In genomic region chr10:133231244-133231945, GRCh38 we compare ENCODE assay signal across 1 cellular context.
A peak's percentile ranks its signal among the peaks of the same experiment; 100 is the strongest.
TF ChIP-seq lines count a peak whose summit lies in the region.

No MANE protein-coding gene starts in this region.

TF ChIP-seq in WTC11, 78 proteins besides CTCF, POLR2A, EP300 and RAD21 (continued from another document):
- TF ChIP-seq SMAD3 (CRISPR knock-in tag; IDR thresholded peaks at IDR 0.05; ENCODE audit: borderline replicate concordance) (0 out of 2 replicates have a peak, but pooled peaks have one; percentile 54), GABPB1 (CRISPR knock-in tag; IDR thresholded peaks at IDR 0.05) (no peak), ELF4 (CRISPR knock-in tag; IDR thresholded peaks at IDR 0.05; ENCODE audit: low read depth) (no peak), ETV6 (CRISPR knock-in tag; IDR thresholded peaks at IDR 0.05) (0 out of 2 replicates have a peak, but pooled peaks have one; percentile 22), FOXP1 (CRISPR knock-in tag; IDR thresholded peaks at IDR 0.05; ENCODE audit: borderline replicate concordance) (0 out of 2 replicates have a peak, but pooled peaks have one; percentile 30), SP1 (CRISPR knock-in tag; conservative IDR thresholded peaks at IDR 0.05) (no peak), MYBL2 (CRISPR knock-in tag; IDR thresholded peaks at IDR 0.05) (0 out of 2 replicates have a peak, but pooled peaks have one; percentile 12), ZNF219 (CRISPR knock-in tag; IDR thresholded peaks at IDR 0.05; ENCODE audit: borderline replicate concordance) (peak; percentile 78; the same call in 1 of the 2 replicates), USF1 (CRISPR knock-in tag; IDR thresholded peaks at IDR 0.05) (peak; percentile 66), MXD4 (CRISPR knock-in tag; IDR thresholded peaks at IDR 0.05; ENCODE audit: borderline replicate concordance) (no peak), RELA (CRISPR knock-in tag; IDR thresholded peaks at IDR 0.05; ENCODE audit: borderline replicate concordance) (peak; percentile 72; the same call in 1 of the 2 replicates), FOXK1 (CRISPR knock-in tag; IDR thresholded peaks at IDR 0.05) (peak; percentile 53; the same call in 1 of the 2 replicates)
- TF ChIP-seq, protein P1, sequence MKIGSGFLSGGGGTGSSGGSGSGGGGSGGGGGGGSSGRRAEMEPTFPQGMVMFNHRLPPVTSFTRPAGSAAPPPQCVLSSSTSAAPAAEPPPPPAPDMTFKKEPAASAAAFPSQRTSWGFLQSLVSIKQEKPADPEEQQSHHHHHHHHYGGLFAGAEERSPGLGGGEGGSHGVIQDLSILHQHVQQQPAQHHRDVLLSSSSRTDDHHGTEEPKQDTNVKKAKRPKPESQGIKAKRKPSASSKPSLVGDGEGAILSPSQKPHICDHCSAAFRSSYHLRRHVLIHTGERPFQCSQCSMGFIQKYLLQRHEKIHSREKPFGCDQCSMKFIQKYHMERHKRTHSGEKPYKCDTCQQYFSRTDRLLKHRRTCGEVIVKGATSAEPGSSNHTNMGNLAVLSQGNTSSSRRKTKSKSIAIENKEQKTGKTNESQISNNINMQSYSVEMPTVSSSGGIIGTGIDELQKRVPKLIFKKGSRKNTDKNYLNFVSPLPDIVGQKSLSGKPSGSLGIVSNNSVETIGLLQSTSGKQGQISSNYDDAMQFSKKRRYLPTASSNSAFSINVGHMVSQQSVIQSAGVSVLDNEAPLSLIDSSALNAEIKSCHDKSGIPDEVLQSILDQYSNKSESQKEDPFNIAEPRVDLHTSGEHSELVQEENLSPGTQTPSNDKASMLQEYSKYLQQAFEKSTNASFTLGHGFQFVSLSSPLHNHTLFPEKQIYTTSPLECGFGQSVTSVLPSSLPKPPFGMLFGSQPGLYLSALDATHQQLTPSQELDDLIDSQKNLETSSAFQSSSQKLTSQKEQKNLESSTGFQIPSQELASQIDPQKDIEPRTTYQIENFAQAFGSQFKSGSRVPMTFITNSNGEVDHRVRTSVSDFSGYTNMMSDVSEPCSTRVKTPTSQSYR (CRISPR knock-in tag; IDR thresholded peaks at IDR 0.05) = peak; percentile 21; the same call in 1 of the 2 replicates
- TF ChIP-seq, protein P2, sequence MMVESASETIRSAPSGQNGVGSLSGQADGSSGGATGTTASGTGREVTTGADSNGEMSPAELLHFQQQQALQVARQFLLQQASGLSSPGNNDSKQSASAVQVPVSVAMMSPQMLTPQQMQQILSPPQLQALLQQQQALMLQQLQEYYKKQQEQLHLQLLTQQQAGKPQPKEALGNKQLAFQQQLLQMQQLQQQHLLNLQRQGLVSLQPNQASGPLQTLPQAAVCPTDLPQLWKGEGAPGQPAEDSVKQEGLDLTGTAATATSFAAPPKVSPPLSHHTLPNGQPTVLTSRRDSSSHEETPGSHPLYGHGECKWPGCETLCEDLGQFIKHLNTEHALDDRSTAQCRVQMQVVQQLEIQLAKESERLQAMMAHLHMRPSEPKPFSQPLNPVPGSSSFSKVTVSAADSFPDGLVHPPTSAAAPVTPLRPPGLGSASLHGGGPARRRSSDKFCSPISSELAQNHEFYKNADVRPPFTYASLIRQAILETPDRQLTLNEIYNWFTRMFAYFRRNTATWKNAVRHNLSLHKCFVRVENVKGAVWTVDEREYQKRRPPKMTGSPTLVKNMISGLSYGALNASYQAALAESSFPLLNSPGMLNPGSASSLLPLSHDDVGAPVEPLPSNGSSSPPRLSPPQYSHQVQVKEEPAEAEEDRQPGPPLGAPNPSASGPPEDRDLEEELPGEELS (CRISPR knock-in tag; IDR thresholded peaks at IDR 0.05) = peak; percentile 82; the same call in 1 of the 2 replicates
- TF ChIP-seq, protein P3, sequence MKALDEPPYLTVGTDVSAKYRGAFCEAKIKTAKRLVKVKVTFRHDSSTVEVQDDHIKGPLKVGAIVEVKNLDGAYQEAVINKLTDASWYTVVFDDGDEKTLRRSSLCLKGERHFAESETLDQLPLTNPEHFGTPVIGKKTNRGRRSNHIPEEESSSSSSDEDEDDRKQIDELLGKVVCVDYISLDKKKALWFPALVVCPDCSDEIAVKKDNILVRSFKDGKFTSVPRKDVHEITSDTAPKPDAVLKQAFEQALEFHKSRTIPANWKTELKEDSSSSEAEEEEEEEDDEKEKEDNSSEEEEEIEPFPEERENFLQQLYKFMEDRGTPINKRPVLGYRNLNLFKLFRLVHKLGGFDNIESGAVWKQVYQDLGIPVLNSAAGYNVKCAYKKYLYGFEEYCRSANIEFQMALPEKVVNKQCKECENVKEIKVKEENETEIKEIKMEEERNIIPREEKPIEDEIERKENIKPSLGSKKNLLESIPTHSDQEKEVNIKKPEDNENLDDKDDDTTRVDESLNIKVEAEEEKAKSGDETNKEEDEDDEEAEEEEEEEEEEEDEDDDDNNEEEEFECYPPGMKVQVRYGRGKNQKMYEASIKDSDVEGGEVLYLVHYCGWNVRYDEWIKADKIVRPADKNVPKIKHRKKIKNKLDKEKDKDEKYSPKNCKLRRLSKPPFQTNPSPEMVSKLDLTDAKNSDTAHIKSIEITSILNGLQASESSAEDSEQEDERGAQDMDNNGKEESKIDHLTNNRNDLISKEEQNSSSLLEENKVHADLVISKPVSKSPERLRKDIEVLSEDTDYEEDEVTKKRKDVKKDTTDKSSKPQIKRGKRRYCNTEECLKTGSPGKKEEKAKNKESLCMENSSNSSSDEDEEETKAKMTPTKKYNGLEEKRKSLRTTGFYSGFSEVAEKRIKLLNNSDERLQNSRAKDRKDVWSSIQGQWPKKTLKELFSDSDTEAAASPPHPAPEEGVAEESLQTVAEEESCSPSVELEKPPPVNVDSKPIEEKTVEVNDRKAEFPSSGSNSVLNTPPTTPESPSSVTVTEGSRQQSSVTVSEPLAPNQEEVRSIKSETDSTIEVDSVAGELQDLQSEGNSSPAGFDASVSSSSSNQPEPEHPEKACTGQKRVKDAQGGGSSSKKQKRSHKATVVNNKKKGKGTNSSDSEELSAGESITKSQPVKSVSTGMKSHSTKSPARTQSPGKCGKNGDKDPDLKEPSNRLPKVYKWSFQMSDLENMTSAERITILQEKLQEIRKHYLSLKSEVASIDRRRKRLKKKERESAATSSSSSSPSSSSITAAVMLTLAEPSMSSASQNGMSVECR (CRISPR knock-in tag; IDR thresholded peaks at IDR 0.05; ENCODE audit: borderline replicate concordance) = peak; percentile 62; the same call in 1 of the 2 replicates
- TF ChIP-seq, protein P4, sequence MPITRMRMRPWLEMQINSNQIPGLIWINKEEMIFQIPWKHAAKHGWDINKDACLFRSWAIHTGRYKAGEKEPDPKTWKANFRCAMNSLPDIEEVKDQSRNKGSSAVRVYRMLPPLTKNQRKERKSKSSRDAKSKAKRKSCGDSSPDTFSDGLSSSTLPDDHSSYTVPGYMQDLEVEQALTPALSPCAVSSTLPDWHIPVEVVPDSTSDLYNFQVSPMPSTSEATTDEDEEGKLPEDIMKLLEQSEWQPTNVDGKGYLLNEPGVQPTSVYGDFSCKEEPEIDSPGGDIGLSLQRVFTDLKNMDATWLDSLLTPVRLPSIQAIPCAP (CRISPR knock-in tag; IDR thresholded peaks at IDR 0.05) = no peak
TF ChIP-seq in WTC11: peak in this region for 17.
